1 cellular context compared by ENCODE assay signal in the genomic region with DNA sequence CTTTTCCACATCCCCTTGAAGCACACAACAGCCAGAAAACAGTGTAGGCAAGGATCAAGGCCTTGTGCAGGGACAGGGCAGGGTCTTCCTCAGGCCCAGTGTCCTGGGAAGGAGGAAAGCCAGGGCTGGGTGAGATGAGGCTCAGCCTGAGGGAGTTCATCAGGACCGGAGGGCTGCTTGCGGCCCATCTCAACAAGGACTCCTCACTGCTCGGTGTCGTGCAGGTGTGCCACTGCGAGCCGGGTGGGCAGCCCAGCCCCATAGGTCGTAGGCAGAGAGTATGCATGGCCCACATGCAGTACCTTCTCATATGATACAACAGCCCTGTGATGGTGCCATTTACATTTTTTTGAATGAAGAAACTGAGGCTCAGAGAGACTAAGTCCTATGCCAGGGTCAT.
TF ChIP-seq lines count a peak whose summit lies in the region.

No MANE protein-coding gene starts in this region.

TF ChIP-seq in K562, 482 proteins besides CTCF, POLR2A, EP300 and RAD21:
- TF ChIP-seq RBM22 (IDR thresholded peaks at IDR 0.05; ENCODE audit: low read depth, low read length, poor library complexity, severe bottlenecking) (peak; percentile 73), POLR2G (IDR thresholded peaks at IDR 0.05; ENCODE audit: low read depth, low read length) (0 out of 2 replicates have a peak, but pooled peaks have one; percentile 41)
- TF ChIP-seq, protein P1, sequence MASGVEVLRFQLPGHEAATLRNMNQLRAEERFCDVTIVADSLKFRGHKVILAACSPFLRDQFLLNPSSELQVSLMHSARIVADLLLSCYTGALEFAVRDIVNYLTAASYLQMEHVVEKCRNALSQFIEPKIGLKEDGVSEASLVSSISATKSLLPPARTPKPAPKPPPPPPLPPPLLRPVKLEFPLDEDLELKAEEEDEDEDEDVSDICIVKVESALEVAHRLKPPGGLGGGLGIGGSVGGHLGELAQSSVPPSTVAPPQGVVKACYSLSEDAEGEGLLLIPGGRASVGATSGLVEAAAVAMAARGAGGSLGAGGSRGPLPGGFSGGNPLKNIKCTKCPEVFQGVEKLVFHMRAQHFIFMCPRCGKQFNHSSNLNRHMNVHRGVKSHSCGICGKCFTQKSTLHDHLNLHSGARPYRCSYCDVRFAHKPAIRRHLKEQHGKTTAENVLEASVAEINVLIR (CRISPR knock-in tag; IDR thresholded peaks at IDR 0.05) = no peak
